1 cellular context compared by ENCODE assay signal in genomic region chr20:51757226-51757625, GRCh38.
TF ChIP-seq lines count a peak whose summit lies in the region.

No MANE protein-coding gene starts in this region.

TF ChIP-seq in SK-N-SH treated with all-trans-retinoic acid at 6 μM for 48 hours, 23 proteins besides CTCF, POLR2A, EP300 and RAD21 (continued from another document):
- no peak for TF ChIP-seq PATZ1 (CRISPR knock-in tag; IDR thresholded peaks at IDR 0.05; ENCODE audit: borderline replicate concordance)
- TF ChIP-seq POU6F1 (CRISPR knock-in tag; IDR thresholded peaks at IDR 0.05; ENCODE audit: borderline replicate concordance, low read depth) = no peak
